In the genomic region with DNA sequence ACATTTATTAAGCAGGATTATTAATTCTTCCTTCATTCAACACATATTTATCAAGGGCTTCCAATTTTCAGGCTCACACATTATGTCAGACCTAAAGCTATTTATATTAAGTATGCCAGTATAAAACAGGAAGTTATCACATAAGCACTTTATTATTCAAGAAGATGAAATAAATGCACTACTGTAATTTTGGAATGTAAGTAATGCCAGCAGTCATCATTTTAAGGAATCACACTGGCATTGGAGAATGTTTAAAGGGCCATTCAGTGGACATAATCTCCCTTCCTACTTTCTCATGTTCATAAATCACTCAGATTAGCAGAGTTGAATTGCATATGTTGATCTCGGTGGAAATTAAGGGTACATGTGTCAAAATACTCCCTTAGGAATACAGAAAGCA, we compare ENCODE assay signal across 21 cellular contexts.
"Had no signal": no experiment of that assay in that cellular context is flagged by ENCODE, and none has a peak within 500 bp of the region (broad histone marks: within the 10 kb centered on the region; RNA-seq: fewer than 3 reads in every experiment).

No MANE protein-coding gene starts in this region.

- FAIRE-seq: colon had no signal

- ATAC-seq: activated CD4-positive, alpha-beta T cell treated with anti-CD3 and anti-CD28 coated beads for 36 hours; activated naive CD4-positive, alpha-beta T cell treated with anti-CD3 and anti-CD28 coated beads, Interleukin-2, amount 50 U/mL, for 72 hours; gastrocnemius medialis; heart left ventricle; left ventricle myocardium superior; stimulated activated naive CD8-positive, alpha-beta T cell treated with anti-CD3 and anti-CD28 coated beads, Interleukin-15, amount 100 ng/mL, for 72 hours; WTC11 had no signal

- DNase-seq: activated CD4-positive, alpha-beta memory T cell treated with anti-CD3 and anti-CD28 coated beads for 36 hours; activated CD4-positive, alpha-beta T cell treated with anti-CD3 and anti-CD28 coated beads for 36 hours; activated gamma-delta T cell treated with Interleukin-2 at 50 U/mL for 16 hours; activated T-cell treated with anti-CD3 and anti-CD28 coated beads for 4 hours; adrenal gland; endodermal cell; gastrocnemius medialis; heart left ventricle; kidney glomerular epithelial cell; left ventricle myocardium superior; nephron progenitor cell; occipital lobe; posterior cingulate gyrus; retina; stimulated activated CD4-positive, alpha-beta T cell treated with anti-CD3 and anti-CD28 coated beads, Interleukin-2, amount 100 ng/mL, for 48 hours; stimulated activated naive CD8-positive, alpha-beta T cell treated with anti-CD3 and anti-CD28 coated beads, Interleukin-15, amount 100 ng/mL, for 72 hours; transverse colon; uterus had no signal
